36 cellular contexts compared by ENCODE assay signal in the genomic region with DNA sequence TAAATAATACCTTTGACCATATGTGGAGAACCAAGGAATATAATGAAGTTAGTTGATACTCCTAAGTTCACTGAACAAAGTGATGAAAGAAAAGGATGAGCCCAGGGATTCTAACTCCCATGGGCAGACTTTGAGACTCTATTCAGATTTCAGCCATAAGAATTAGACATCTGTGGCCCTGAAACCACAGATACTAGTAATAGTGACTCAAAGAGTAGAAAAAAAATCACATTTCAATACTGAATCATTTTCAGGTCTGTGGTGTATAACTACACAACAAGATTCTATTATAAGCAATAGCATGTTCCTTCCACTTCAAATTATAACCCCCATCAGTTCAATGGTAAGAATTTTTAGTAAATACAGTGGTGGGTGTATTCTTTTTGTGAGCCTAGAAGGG. TPM values are rescaled to one million over a fixed set of nuclear protein-coding genes. Genes with fewer than 3 reads are reported as not detected.
"Had no signal": no experiment of that assay in that cellular context is flagged by ENCODE, and none has a peak within 500 bp of the region (broad histone marks: within the 10 kb centered on the region; RNA-seq: fewer than 3 reads in every experiment).

No MANE protein-coding gene starts in this region.

- H3K9me3 Mint-ChIP-seq: central memory CD8-positive, alpha-beta T cell had no signal

- H3K27me3 Mint-ChIP-seq: activated CD4-positive, alpha-beta memory T cell treated with anti-CD3 and anti-CD28 coated beads, Interleukin-2, amount 10 ng/mL, durations not matched to agents 7 days and 5 days; central memory CD8-positive, alpha-beta T cell; dendritic cell treated with granulocyte-macrophage colony-stimulating factor and Interleukin-4, amounts not matched to agents 40 ng/mL and 50 ng/mL, for 4 days had no signal

- H3K27ac Mint-ChIP-seq: activated CD4-positive, alpha-beta memory T cell treated with anti-CD3 and anti-CD28 coated beads, Interleukin-2, amount 10 ng/mL, durations not matched to agents 7 days and 5 days; activated CD4-positive, alpha-beta T cell treated with anti-CD3 and anti-CD28 coated beads, Interleukin-2, amount 10 ng/mL, durations not matched to agents 7 days and 5 days; activated naive CD8-positive, alpha-beta T cell; activated T-cell treated with anti-CD3 and anti-CD28 coated beads, Interleukin-2, amount 50 U/mL, for 24 hours; activated T-cell treated with anti-CD3 and anti-CD28 coated beads, Interleukin-2, amount 50 U/mL, for 72 hours; dendritic cell treated with granulocyte-macrophage colony-stimulating factor and Interleukin-4, amounts not matched to agents 40 ng/mL and 50 ng/mL, for 4 days; WTC11 had no signal

- H3K4me1 Mint-ChIP-seq: activated CD4-positive, alpha-beta memory T cell treated with anti-CD3 and anti-CD28 coated beads, Interleukin-2, amount 10 ng/mL, durations not matched to agents 7 days and 5 days; activated CD4-positive, alpha-beta T cell treated with anti-CD3 and anti-CD28 coated beads, Interleukin-2, amount 10 ng/mL, durations not matched to agents 7 days and 5 days; central memory CD8-positive, alpha-beta T cell; WTC11 had no signal

- ATAC-seq: activated T-cell treated with anti-CD3 and anti-CD28 coated beads, Interleukin-2, amount 50 U/mL, for 72 hours; gastroesophageal sphincter; heart right ventricle; WTC11 had no signal

- DNase-seq: activated CD4-positive, alpha-beta memory T cell treated with anti-CD3 and anti-CD28 coated beads, Interleukin-2, amount 10 ng/mL, durations not matched to agents 7 days and 5 days; activated CD4-positive, alpha-beta T cell treated with anti-CD3 and anti-CD28 coated beads for 1 hour; activated CD4-positive, alpha-beta T cell treated with anti-CD3 and anti-CD28 coated beads for 4 hours; activated CD4-positive, alpha-beta T cell treated with anti-CD3 and anti-CD28 coated beads, Interleukin-2, amount 10 ng/mL, durations not matched to agents 7 days and 5 days; activated CD4-positive, alpha-beta T cell treated with anti-CD3 and anti-CD28 coated beads, Interleukin-2, amount 50 U/mL, for 4 hours; activated CD8-positive, alpha-beta memory T cell treated with anti-CD3 and anti-CD28 coated beads, Interleukin-2, amount 50 U/mL, for 48 hours; activated effector memory CD4-positive, alpha-beta T cell treated with Interleukin-2 at 50 U/mL for 16 hours; activated gamma-delta T cell treated with Interleukin-2 at 50 U/mL for 16 hours; activated naive CD4-positive, alpha-beta T cell treated with anti-CD3 and anti-CD28 coated beads, Interleukin-2, amount 50 U/mL, for 16 hours; activated naive CD4-positive, alpha-beta T cell treated with Interleukin-2 at 50 U/mL for 16 hours; activated T-cell treated with anti-CD3 and anti-CD28 coated beads for 4 hours; activated T-cell treated with anti-CD3 and anti-CD28 coated beads, Interleukin-2, amount 50 U/mL, for 24 hours; activated T-cell treated with anti-CD3 and anti-CD28 coated beads, Interleukin-2, amount 50 U/mL, for 72 hours; amniotic stem cell; anterior cingulate cortex; brain microvascular endothelial cell; dorsolateral prefrontal cortex; effector memory CD4-positive, alpha-beta T cell; erythroblast; foreskin melanocyte; heart right ventricle; T-helper 2 cell had no signal

- H3K4me3 ChIP-seq: coronary artery, dorsolateral prefrontal cortex, esophagus muscularis mucosa, gastroesophageal sphincter, heart right ventricle had no signal

- H3K4me3 Mint-ChIP-seq: activated CD4-positive, alpha-beta memory T cell treated with anti-CD3 and anti-CD28 coated beads, Interleukin-2, amount 10 ng/mL, durations not matched to agents 7 days and 5 days; activated CD4-positive, alpha-beta T cell treated with anti-CD3 and anti-CD28 coated beads, Interleukin-2, amount 10 ng/mL, durations not matched to agents 7 days and 5 days; activated naive CD8-positive, alpha-beta T cell; activated T-cell treated with anti-CD3 and anti-CD28 coated beads, Interleukin-2, amount 50 U/mL, for 24 hours; activated T-cell treated with anti-CD3 and anti-CD28 coated beads, Interleukin-2, amount 50 U/mL, for 72 hours; central memory CD8-positive, alpha-beta T cell; dendritic cell treated with granulocyte-macrophage colony-stimulating factor and Interleukin-4, amounts not matched to agents 40 ng/mL and 50 ng/mL, for 4 days; WTC11 had no signal

RNA-seq across cellular contexts. Expression of a gene that starts 16.4 kb away (rescaled TPM):
- total RNA-seq: activated CD4-positive, alpha-beta memory T cell treated with anti-CD3 and anti-CD28 coated beads, Interleukin-2, amount 10 ng/mL, durations not matched to agents 7 days and 5 days; activated CD4-positive, alpha-beta T cell treated with anti-CD3 and anti-CD28 coated beads, Interleukin-2, amount 10 ng/mL, durations not matched to agents 7 days and 5 days; activated T-cell treated with anti-CD3 and anti-CD28 coated beads, Interleukin-2, amount 50 U/mL, for 72 hours; astrocyte; bronchial epithelial cell; cardiac septum; cerebellum; dorsolateral prefrontal cortex; esophagus muscularis mucosa; fibroblast of villous mesenchyme; gastroesophageal sphincter; glomerular endothelial cell; heart right ventricle; T-helper 1 cell treated with Interleukin-12 subunit alpha and Interleukin-12 subunit beta and Interleukin-4 antibody, amounts not matched to agents 30 ng/mL and 1 ng/mL, for 36 hours; WTC11 had no signal
